ENCODE assay signal across 2 cellular contexts in the genomic region with DNA sequence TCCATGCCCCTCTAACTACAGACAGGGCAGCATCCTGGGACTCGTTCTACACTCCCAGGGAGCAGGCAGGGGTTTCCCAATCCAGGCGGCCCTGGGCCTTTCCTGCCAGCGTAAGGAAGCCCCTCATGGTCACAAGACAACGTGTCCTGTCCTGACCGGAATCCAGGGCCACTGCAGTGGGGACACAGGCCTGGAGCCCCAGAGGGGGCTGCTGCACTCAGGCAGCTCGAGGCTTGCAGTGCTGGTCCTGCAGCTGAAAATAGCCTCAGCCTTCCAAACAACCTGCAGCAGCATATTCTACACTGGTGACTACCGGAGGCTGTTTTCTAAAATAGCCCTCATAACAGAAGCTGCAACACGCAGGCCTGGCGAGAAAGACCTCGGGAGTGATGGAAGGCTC. TPM values are rescaled to one million over a fixed set of nuclear protein-coding genes. Genes with fewer than 3 reads are reported as not detected.
"Had no signal": no experiment of that assay in that cellular context is flagged by ENCODE, and none has a peak within 500 bp of the region (broad histone marks: within the 10 kb centered on the region; RNA-seq: fewer than 3 reads in every experiment).

No MANE protein-coding gene starts in this region.

RNA-seq across cellular contexts. Expression of gene CHRFAM7A, which starts 18.5 kb away (rescaled TPM):
- total RNA-seq: HT-29 had no signal
- polyA plus RNA-seq: IgD-negative memory B cell had no signal

RNA-seq across cellular contexts. Expression of gene GOLGA8R, which starts 39.2 kb away (rescaled TPM):
- total RNA-seq: HT-29 had no signal
